2 cellular contexts compared by ENCODE assay signal in the genomic region with DNA sequence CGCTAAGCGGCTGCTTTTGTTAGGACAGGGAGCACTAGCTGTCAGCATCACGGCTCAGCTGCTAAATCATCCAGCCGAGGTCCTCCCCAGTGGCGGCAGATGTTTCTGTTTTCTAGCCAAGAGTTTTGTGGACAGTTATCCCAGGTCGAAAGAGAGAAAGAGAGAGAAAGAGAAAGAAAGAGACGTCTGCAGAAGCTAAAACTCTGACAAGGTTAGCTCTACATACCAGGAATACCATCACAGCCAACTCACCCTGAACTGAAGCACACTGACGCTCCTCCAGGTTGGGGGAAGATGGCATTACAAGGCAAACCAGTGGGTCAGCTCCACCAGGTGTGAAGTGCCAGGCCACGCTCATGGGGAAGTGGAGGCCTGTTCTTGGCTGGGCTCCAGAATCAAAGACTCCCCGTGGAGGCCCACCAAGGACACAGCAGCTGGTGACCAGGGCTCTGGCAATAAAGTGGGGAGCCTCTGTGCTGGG.
TF ChIP-seq lines count a peak whose summit lies in the region.

No MANE protein-coding gene starts in this region.

TF ChIP-seq in IMR-90, 13 proteins besides CTCF, POLR2A, EP300 and RAD21 (continued from another document):
- TF ChIP-seq, protein P1, sequence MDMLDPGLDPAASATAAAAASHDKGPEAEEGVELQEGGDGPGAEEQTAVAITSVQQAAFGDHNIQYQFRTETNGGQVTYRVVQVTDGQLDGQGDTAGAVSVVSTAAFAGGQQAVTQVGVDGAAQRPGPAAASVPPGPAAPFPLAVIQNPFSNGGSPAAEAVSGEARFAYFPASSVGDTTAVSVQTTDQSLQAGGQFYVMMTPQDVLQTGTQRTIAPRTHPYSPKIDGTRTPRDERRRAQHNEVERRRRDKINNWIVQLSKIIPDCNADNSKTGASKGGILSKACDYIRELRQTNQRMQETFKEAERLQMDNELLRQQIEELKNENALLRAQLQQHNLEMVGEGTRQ (IDR thresholded peaks at IDR 0.05; ENCODE audit: low read depth, low read length), result no peak
- TF ChIP-seq CEBPB (IDR thresholded peaks at IDR 0.05; ENCODE audit: low read depth, low read length), result no peak

TF ChIP-seq in liver, 16 proteins besides CTCF, POLR2A, EP300 and RAD21 (continued from another document):
- TF ChIP-seq, protein P2, sequence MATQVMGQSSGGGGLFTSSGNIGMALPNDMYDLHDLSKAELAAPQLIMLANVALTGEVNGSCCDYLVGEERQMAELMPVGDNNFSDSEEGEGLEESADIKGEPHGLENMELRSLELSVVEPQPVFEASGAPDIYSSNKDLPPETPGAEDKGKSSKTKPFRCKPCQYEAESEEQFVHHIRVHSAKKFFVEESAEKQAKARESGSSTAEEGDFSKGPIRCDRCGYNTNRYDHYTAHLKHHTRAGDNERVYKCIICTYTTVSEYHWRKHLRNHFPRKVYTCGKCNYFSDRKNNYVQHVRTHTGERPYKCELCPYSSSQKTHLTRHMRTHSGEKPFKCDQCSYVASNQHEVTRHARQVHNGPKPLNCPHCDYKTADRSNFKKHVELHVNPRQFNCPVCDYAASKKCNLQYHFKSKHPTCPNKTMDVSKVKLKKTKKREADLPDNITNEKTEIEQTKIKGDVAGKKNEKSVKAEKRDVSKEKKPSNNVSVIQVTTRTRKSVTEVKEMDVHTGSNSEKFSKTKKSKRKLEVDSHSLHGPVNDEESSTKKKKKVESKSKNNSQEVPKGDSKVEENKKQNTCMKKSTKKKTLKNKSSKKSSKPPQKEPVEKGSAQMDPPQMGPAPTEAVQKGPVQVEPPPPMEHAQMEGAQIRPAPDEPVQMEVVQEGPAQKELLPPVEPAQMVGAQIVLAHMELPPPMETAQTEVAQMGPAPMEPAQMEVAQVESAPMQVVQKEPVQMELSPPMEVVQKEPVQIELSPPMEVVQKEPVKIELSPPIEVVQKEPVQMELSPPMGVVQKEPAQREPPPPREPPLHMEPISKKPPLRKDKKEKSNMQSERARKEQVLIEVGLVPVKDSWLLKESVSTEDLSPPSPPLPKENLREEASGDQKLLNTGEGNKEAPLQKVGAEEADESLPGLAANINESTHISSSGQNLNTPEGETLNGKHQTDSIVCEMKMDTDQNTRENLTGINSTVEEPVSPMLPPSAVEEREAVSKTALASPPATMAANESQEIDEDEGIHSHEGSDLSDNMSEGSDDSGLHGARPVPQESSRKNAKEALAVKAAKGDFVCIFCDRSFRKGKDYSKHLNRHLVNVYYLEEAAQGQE (IDR thresholded peaks at IDR 0.05), result no peak
- TF ChIP-seq RXRA (IDR thresholded peaks at IDR 0.05) (no peak), FOXA2 (IDR thresholded peaks at IDR 0.05) (no peak), SP1 (IDR thresholded peaks at IDR 0.05) (no peak), NR2F2 (IDR thresholded peaks at IDR 0.05) (no peak), JUND (IDR thresholded peaks at IDR 0.05) (no peak), GABPA (IDR thresholded peaks at IDR 0.05 in 1 of 2, conservative IDR thresholded peaks at IDR 0.05 in 1 of 2) (no peak), HNF4A (conservative IDR thresholded peaks at IDR 0.05) (no peak)
- TF ChIP-seq, protein P3, sequence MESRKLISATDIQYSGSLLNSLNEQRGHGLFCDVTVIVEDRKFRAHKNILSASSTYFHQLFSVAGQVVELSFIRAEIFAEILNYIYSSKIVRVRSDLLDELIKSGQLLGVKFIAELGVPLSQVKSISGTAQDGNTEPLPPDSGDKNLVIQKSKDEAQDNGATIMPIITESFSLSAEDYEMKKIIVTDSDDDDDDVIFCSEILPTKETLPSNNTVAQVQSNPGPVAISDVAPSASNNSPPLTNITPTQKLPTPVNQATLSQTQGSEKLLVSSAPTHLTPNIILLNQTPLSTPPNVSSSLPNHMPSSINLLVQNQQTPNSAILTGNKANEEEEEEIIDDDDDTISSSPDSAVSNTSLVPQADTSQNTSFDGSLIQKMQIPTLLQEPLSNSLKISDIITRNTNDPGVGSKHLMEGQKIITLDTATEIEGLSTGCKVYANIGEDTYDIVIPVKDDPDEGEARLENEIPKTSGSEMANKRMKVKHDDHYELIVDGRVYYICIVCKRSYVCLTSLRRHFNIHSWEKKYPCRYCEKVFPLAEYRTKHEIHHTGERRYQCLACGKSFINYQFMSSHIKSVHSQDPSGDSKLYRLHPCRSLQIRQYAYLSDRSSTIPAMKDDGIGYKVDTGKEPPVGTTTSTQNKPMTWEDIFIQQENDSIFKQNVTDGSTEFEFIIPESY (IDR thresholded peaks at IDR 0.05), result no peak
- TF ChIP-seq, protein P4, sequence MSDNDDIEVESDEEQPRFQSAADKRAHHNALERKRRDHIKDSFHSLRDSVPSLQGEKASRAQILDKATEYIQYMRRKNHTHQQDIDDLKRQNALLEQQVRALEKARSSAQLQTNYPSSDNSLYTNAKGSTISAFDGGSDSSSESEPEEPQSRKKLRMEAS (IDR thresholded peaks at IDR 0.05), result no peak
